Comparison of ENCODE assay signal across 9 cellular contexts in the genomic region with DNA sequence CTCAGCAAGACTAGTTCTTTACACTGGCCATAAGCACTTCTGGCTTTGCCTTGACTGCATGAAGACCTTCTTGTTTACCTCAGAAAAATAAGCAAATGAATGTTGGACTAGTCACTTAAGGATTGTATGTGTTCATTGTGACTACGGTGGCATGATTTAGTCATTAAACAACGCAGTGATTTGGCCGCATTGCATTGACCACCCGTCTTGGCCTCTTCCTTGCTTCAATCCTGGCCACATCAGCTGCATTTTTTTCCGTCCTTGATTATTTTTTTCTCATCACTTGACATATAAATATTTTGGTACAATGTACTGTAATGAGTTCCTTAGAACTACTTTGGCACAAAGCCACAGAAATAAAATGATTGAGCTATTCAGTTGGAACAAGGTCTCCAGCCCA.
"Had no signal": no experiment of that assay in that cellular context is flagged by ENCODE, and none has a peak within 500 bp of the region (broad histone marks: within the 10 kb centered on the region; RNA-seq: fewer than 3 reads in every experiment).

No MANE protein-coding gene starts in this region.

- H3K4me3 ChIP-seq: GM23248, GM23338, HAP-1 had no signal

- H3K9me3 ChIP-seq: HAP-1 had no signal

- H3K36me3 ChIP-seq: HAP-1 had no signal

- H3K27ac ChIP-seq: GM23248 had no signal

- DNase-seq: GM23248, GOT3, H7, H9, HCEC 1CT, HFFc6 had no signal

- H3K4me1 ChIP-seq: HAP-1 had no signal

- ATAC-seq: GM23338, HCT116 had no signal
